ENCODE assay signal across 23 cellular contexts in the genomic region with DNA sequence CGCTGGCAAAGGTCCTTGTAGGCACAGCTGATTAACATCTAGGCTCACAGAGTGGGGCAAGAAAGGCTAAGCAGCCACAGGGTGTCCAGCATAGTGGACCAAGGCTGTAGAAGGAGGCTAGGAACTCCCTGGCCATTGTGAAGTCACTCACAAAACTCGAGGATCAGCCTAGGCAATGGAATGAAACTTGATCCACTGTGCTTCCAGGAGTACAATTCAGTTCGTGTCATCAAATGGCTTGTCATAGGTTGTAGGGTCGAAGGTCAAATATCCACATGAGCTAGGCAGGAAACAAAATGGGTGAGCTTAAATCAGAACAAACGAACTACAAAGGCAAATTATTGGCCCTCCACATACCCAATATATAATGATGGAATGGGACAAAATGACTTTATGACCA. TPM values are rescaled to one million over a fixed set of nuclear protein-coding genes. Genes with fewer than 3 reads are reported as not detected.
"Had no signal": no experiment of that assay in that cellular context is flagged by ENCODE, and none has a peak within 500 bp of the region (broad histone marks: within the 10 kb centered on the region; RNA-seq: fewer than 3 reads in every experiment).

No MANE protein-coding gene starts in this region.

- H3K4me3 Mint-ChIP-seq: activated naive CD8-positive, alpha-beta T cell; activated T-cell treated with anti-CD3 and anti-CD28 coated beads, Interleukin-2, amount 50 U/mL, for 4 hours; naive thymus-derived CD4-positive, alpha-beta T cell had no signal

- H3K4me2 ChIP-seq: hepatocyte had no signal

- H3K27ac ChIP-seq: esophagus squamous epithelium, hepatocyte, left lung, neutrophil, transverse colon had no signal

- ATAC-seq: activated T-cell treated with anti-CD3 and anti-CD28 coated beads, Interleukin-2, amount 50 U/mL, for 4 hours; left lung; naive thymus-derived CD4-positive, alpha-beta T cell had no signal

- H3K9me3 ChIP-seq: left lung, neutrophil, transverse colon had no signal

- H3K27me3 Mint-ChIP-seq: activated naive CD8-positive, alpha-beta T cell had no signal

- H3K4me3 ChIP-seq: esophagus squamous epithelium, hepatocyte, left lung, transverse colon had no signal

- H3K27me3 ChIP-seq: esophagus squamous epithelium, hepatocyte, left lung, neutrophil, transverse colon had no signal

- H3K36me3 ChIP-seq: esophagus squamous epithelium, left lung, neutrophil, transverse colon had no signal

- FAIRE-seq: keratinocyte had no signal

- H3K79me2 ChIP-seq: hepatocyte had no signal

- H2AFZ ChIP-seq: hepatocyte had no signal

- H3K27ac Mint-ChIP-seq: activated naive CD8-positive, alpha-beta T cell had no signal

- H3K9me3 Mint-ChIP-seq: activated T-cell treated with anti-CD3 and anti-CD28 coated beads, Interleukin-2, amount 50 U/mL, for 4 hours; naive thymus-derived CD4-positive, alpha-beta T cell had no signal

- DNase-seq: activated effector memory CD4-positive, alpha-beta T cell treated with anti-CD3 and anti-CD28 coated beads, Interleukin-2, amount 50 U/mL, for 16 hours; activated T-cell treated with anti-CD3 and anti-CD28 coated beads, Interleukin-2, amount 50 U/mL, for 4 hours; amniotic stem cell; central memory CD4-positive, alpha-beta T cell; cortex of kidney; effector CD4-positive, alpha-beta T cell; esophagus squamous epithelium; mammary epithelial cell; stimulated activated CD4-positive, alpha-beta T cell treated with anti-CD3 and anti-CD28 coated beads, Interleukin-15, amount 100 ng/mL, for 24 hours; stimulated activated CD4-positive, alpha-beta T cell treated with anti-CD3 and anti-CD28 coated beads, Interleukin-4, amount 100 ng/mL, for 1 hour; stimulated activated naive CD4-positive, alpha-beta T cell treated with Interleukin-2 at 50 U/mL for 16 hours; transverse colon had no signal

- H3K4me1 ChIP-seq: esophagus squamous epithelium, left lung, transverse colon had no signal

RNA-seq across cellular contexts. Expression of gene FAM187B, which starts 4.4 kb away (rescaled TPM):
- total RNA-seq: activated T-cell treated with anti-CD3 and anti-CD28 coated beads, Interleukin-2, amount 50 U/mL, for 4 hours; esophagus squamous epithelium; fibroblast of villous mesenchyme; glomerular endothelial cell; hepatocyte; mammary epithelial cell; naive thymus-derived CD4-positive, alpha-beta T cell; skeletal muscle tissue; T-helper 1 cell treated with Interleukin-12 subunit alpha and Interleukin-12 subunit beta and Interleukin-4 antibody, amounts not matched to agents 30 ng/mL and 1 ng/mL, for 36 hours; transverse colon had no signal
- polyA plus RNA-seq: hepatocyte; keratinocyte; mammary epithelial cell; naive thymus-derived CD4-positive, alpha-beta T cell had no signal

RNA-seq across cellular contexts. Expression of gene HAMP, which starts 49.4 kb away (rescaled TPM):
- total RNA-seq: esophagus squamous epithelium, fibroblast of villous mesenchyme, skeletal muscle tissue, transverse colon had no signal
- polyA plus RNA-seq: keratinocyte; mammary epithelial cell; naive thymus-derived CD4-positive, alpha-beta T cell had no signal

RNA-seq across cellular contexts. Expression of gene MAG, which starts 59.0 kb away (rescaled TPM):
- total RNA-seq: fibroblast of villous mesenchyme, glomerular endothelial cell, hepatocyte, left lung, mammary epithelial cell, mononuclear cell, transverse colon had no signal
- polyA plus RNA-seq: keratinocyte, mammary epithelial cell had no signal
